Comparison of ENCODE assay signal across 17 cellular contexts in genomic region chr7:156932006-156932405, GRCh38. TPM values are rescaled to one million over a fixed set of nuclear protein-coding genes. Genes with fewer than 3 reads are reported as not detected.
A peak's percentile ranks its signal among the peaks of the same experiment; 100 is the strongest.
DNase-seq lines count a peak whose midpoint lies in the region; ATAC-seq, FAIRE-seq and TF ChIP-seq lines count a peak whose summit lies in the region.
"Had no signal": no experiment of that assay in that cellular context is flagged by ENCODE, and none has a peak within 500 bp of the region (broad histone marks: within the 10 kb centered on the region; RNA-seq: fewer than 3 reads in every experiment).

No MANE protein-coding gene starts in this region.

- H3K36me3 Mint-ChIP-seq in GM23338 (ENCODE audit: low read depth) (no peaks in the 10 kb centered on the region), H9 (ENCODE audit: insufficient read depth in 1 of 3, low read depth in 3 of 3) (no peaks in the 10 kb centered on the region)
- no peaks in the 10 kb centered on the region for H3K36me3 Mint-ChIP-seq in CD4-positive, alpha-beta T cell (ENCODE audit: low read depth)
- H3K36me3 Mint-ChIP-seq: brain, natural killer cell had no signal

- H3K14ac ChIP-seq in H1 (ENCODE audit: insufficient read length) (no peak overlapping the region), H9 (ENCODE audit: insufficient read depth, low read length) (no peak overlapping the region)

- TF ChIP-seq CTCF in GM23338 (conservative IDR thresholded peaks at IDR 0.05; ENCODE audit: low read depth in 2 of 2) (no peak), H1 (IDR thresholded peaks at IDR 0.05; ENCODE audit: control extremely low read depth in 1 of 3, insufficient read depth in 1 of 3, low read depth in 1 of 3, low read length in 3 of 3) (no peak), H9 (conservative IDR thresholded peaks at IDR 0.05) (no peak)
- TF ChIP-seq CTCF in CD4-positive, alpha-beta T cell (IDR thresholded peaks at IDR 0.05): no peak

- H3K9me3 ChIP-seq in H1 (ENCODE audit: insufficient read depth in 2 of 2, low read depth in 1 of 2, low read length in 1 of 2) (no peaks in the 10 kb centered on the region), H9 (ENCODE audit: control insufficient read depth, low read depth, low read length) (no peaks in the 10 kb centered on the region)
- H3K9me3 ChIP-seq in CD4-positive, alpha-beta T cell (ENCODE audit: control insufficient read depth, low read length): no peaks in the 10 kb centered on the region
- H3K9me3 ChIP-seq: Caco-2, esophagus squamous epithelium, thoracic aorta had no signal

- WGBS in H1 (ENCODE audit: extremely low coverage in 1 of 2, insufficient coverage in 1 of 2, insufficient read length in 1 of 2, insufficient replicate concordance in 2 of 2, low coverage in 1 of 2, low lambda C conversion rate in 2 of 2, missing lambda C conversion rate in 1 of 2), 2 experiments: 77% methylated on average over 7 of the region's 7 CpGs; no CpG with 5 or more reads in 1 of the 2 experiments
- WGBS in H9 (ENCODE audit: extremely low coverage, insufficient read length, low lambda C conversion rate): no CpG with 5 or more reads among the region's 7 CpGs

- H3K27me3 Mint-ChIP-seq in GM23338 (ENCODE audit: insufficient read depth, low read depth, poor library complexity) (peaks cover 3% of the 10 kb centered on the region), H9 (ENCODE audit: low read depth) (peaks cover 12% of the 10 kb centered on the region)
- no peaks in the 10 kb centered on the region for H3K27me3 Mint-ChIP-seq in CD4-positive, alpha-beta T cell

- H3K56ac ChIP-seq in H1 (replicated peaks; ENCODE audit: insufficient read length, low read depth, low read length) (no peak overlapping the region), H9 (ENCODE audit: insufficient read length, low read depth, low read length) (no peak overlapping the region)

- no peaks in the 10 kb centered on the region for H3K23me2 ChIP-seq in H1 (ENCODE audit: low read depth, low read length)
- H3K23me2 ChIP-seq in H9 (ENCODE audit: insufficient read length, low read depth, low read length, poor library complexity, severe bottlenecking): no peaks in the 10 kb centered on the region

- H3K79me2 ChIP-seq in GM23338 (replicated peaks; ENCODE audit: insufficient read depth) (no peaks in the 10 kb centered on the region), H1 (ENCODE audit: control insufficient read depth in 1 of 2, insufficient read depth in 2 of 2, low read length in 2 of 2) (no peaks in the 10 kb centered on the region), H9 (ENCODE audit: insufficient read depth, low read length) (no peaks in the 10 kb centered on the region)

- H2AFZ ChIP-seq in GM23338: peak overlapping the region; percentile 65; the same call in 1 of the 2 replicates
- H2AFZ ChIP-seq in H1 (ENCODE audit: low read length): peak overlapping the region; percentile 55
- H2AFZ ChIP-seq in H9 (ENCODE audit: low read length): no peak overlapping the region

- ATAC-seq in GM23338: peak; percentile 40; the same call in 2 of the 3 replicates
- ATAC-seq in CD4-positive, alpha-beta T cell (ENCODE audit: poor library complexity): no peak
- ATAC-seq: natural killer cell had no signal

- H3K4me1 ChIP-seq in GM23338 (ENCODE audit: insufficient read depth) (no peaks in the 10 kb centered on the region), H1 (replicated peaks in 1 of 4; ENCODE audit: control insufficient read depth in 3 of 4, insufficient read depth in 4 of 4, low read length in 3 of 4) (peaks cover 0 to 3% (median 0%) of the 10 kb centered on the region in 4 experiments; a peak in 1 of 7 replicates), H9 (ENCODE audit: insufficient read depth, low read length) (no peaks in the 10 kb centered on the region)
- H3K4me1 ChIP-seq: Caco-2, esophagus squamous epithelium had no signal

- H2BK5ac ChIP-seq in H1 (ENCODE audit: low read depth, low read length) (no peak overlapping the region), H9 (ENCODE audit: insufficient read length, low read length) (no peak overlapping the region)

- TF ChIP-seq RAD21 in H1 (IDR thresholded peaks at IDR 0.05 in 1 of 2, conservative IDR thresholded peaks at IDR 0.05 in 1 of 2; ENCODE audit: low read depth in 2 of 2, low read length in 2 of 2): no peak

- intact Hi-C loops in CD4-positive, alpha-beta T cell (cut with DNase I, micrococcal nuclease): no loop called here

- H3K9me3 Mint-ChIP-seq in GM23338 (no peaks in the 10 kb centered on the region), H9 (no peaks in the 10 kb centered on the region)
- H3K9me3 Mint-ChIP-seq in CD4-positive, alpha-beta T cell: no peaks in the 10 kb centered on the region
- H3K9me3 Mint-ChIP-seq: natural killer cell had no signal

- no peaks in the 10 kb centered on the region for H3K9me2 ChIP-seq in GM23338 (ENCODE audit: insufficient read depth)

- H4K5ac ChIP-seq in H1 (ENCODE audit: insufficient read length, low read depth, low read length) (no peak overlapping the region), H9 (ENCODE audit: insufficient read length, low read depth, low read length) (no peak overlapping the region)

- H3K4me3 ChIP-seq in GM23338: no peak overlapping the region
- H3K4me3 ChIP-seq in H1 (ENCODE audit: extremely low read depth in 1 of 4, insufficient read depth in 2 of 4, low read depth in 3 of 4, low read length in 4 of 4): no peak overlapping the region
- H3K4me3 ChIP-seq: esophagus squamous epithelium, thoracic aorta had no signal

- TF ChIP-seq POLR2A in H1 (IDR thresholded peaks at IDR 0.05; ENCODE audit: control extremely low read depth in 1 of 2, low read depth in 2 of 2, low read length in 2 of 2): no peak

- FAIRE-seq in H1 (lab: Jason Lieb, UNC): no peak
- FAIRE-seq: islet of Langerhans had no signal

- no peak overlapping the region for H2AK5ac ChIP-seq in H1 (ENCODE audit: low read depth, low read length)
- H2AK5ac ChIP-seq in H9 (ENCODE audit: insufficient read length, low read length): no peak overlapping the region

- H3K4me1 Mint-ChIP-seq in GM23338 (peaks cover 6% of the 10 kb centered on the region; the same call in 2 of the 3 replicates), H9 (peaks cover 6% of the 10 kb centered on the region in 2 experiments)
- H3K4me1 Mint-ChIP-seq in CD4-positive, alpha-beta T cell (ENCODE audit: low read depth): peaks cover 10% of the 10 kb centered on the region
- H3K4me1 Mint-ChIP-seq: brain, natural killer cell had no signal

- DNase-seq in GM23338 (ENCODE audit: low spot score) (no peak), NCI-H2227 treated with DMSO at 0.1 percent for 48 hours (lab: John Stamatoyannopoulos, UW) (peak; percentile 58), H1 (ENCODE audit: low read depth in 1 of 2, low spot score in 2 of 2) (no peak), myocyte (ENCODE audit: low read depth) (peak; percentile 21), H9 (no peak), AG08396 (ENCODE audit: low spot score) (no peak)
- DNase-seq in CD4-positive, alpha-beta T cell: no peak
- DNase-seq in activated CD8-positive, alpha-beta memory T cell treated with anti-CD3 and anti-CD28 coated beads, Interleukin-2, amount 50 U/mL, for 48 hours: no peak
- DNase-seq: activated CD4-positive, alpha-beta T cell treated with anti-CD3 and anti-CD28 coated beads, Interleukin-2, amount 50 U/mL, for 4 hours; activated effector memory CD4-positive, alpha-beta T cell treated with anti-CD3 and anti-CD28 coated beads, Interleukin-2, amount 50 U/mL, for 16 hours; Caco-2; esophagus squamous epithelium; natural killer cell; NCI-H1694 had no signal

- no peaks in the 10 kb centered on the region for H3F3A ChIP-seq in GM23338 (replicated peaks; ENCODE audit: low read depth)

- H2BK120ac ChIP-seq in H1 (replicated peaks; ENCODE audit: low read depth, low read length) (no peak overlapping the region), H9 (ENCODE audit: low read depth, low read length, poor library complexity, severe bottlenecking) (no peak overlapping the region)

- H3K4me3 Mint-ChIP-seq in GM23338 (no peak overlapping the region), H9 (no peak overlapping the region)
- no peak overlapping the region for H3K4me3 Mint-ChIP-seq in CD4-positive, alpha-beta T cell
- H3K4me3 Mint-ChIP-seq: brain, natural killer cell had no signal

- POLR2A ChIA-PET in H1 (lab: Charles Lee; ENCODE audit: partially characterized antibody): no interaction called here
- POLR2A ChIA-PET in CD4-positive, alpha-beta T cell (lab: Charles Lee): no interaction called here

- H3K4ac ChIP-seq in H1 (replicated peaks; ENCODE audit: insufficient read length, low read depth, low read length): no peak overlapping the region
- no peak overlapping the region for H3K4ac ChIP-seq in H9 (ENCODE audit: low read depth, low read length)

- no peak overlapping the region for H3K27ac ChIP-seq in GM23338 (ENCODE audit: low read depth)
- H3K27ac ChIP-seq in H1 (ENCODE audit: low read depth, low read length): no peak overlapping the region
- no peak overlapping the region for H3K27ac ChIP-seq in CD4-positive, alpha-beta T cell (ENCODE audit: low read depth, low read length)
- no peak overlapping the region for H3K27ac ChIP-seq in H9 (ENCODE audit: insufficient read length, low read depth, low read length)
- H3K27ac ChIP-seq: esophagus squamous epithelium, thoracic aorta had no signal

- no peaks in the 10 kb centered on the region for H3K36me3 ChIP-seq in GM23338 (ENCODE audit: insufficient read depth)
- H3K36me3 ChIP-seq in H1 (ENCODE audit: control insufficient read depth in 2 of 4, insufficient read depth in 4 of 4, low read length in 3 of 4): no peaks in the 10 kb centered on the region
- H3K36me3 ChIP-seq: esophagus squamous epithelium, thoracic aorta had no signal

- H3K79me1 ChIP-seq in H1 (ENCODE audit: low read depth, low read length) (no peaks in the 10 kb centered on the region), H9 (ENCODE audit: insufficient read depth, low read depth, low read length, poor library complexity, severe bottlenecking) (no peaks in the 10 kb centered on the region)

- H4K91ac ChIP-seq in H1 (replicated peaks; ENCODE audit: insufficient read length, low read length): no peak overlapping the region
- H4K91ac ChIP-seq in H9 (ENCODE audit: insufficient read length, low read depth, low read length): no peak overlapping the region

- H3K27ac Mint-ChIP-seq in GM23338: no peak overlapping the region
- H3K27ac Mint-ChIP-seq in CD4-positive, alpha-beta T cell: no peak overlapping the region
- H3K27ac Mint-ChIP-seq in H9: no peak overlapping the region
- H3K27ac Mint-ChIP-seq: brain, natural killer cell had no signal

- no peak overlapping the region for H3K18ac ChIP-seq in H1 (ENCODE audit: extremely low read depth, low read length)
- no peak overlapping the region for H3K18ac ChIP-seq in H9 (ENCODE audit: insufficient read length, low read depth, low read length)

- H2BK20ac ChIP-seq in H1 (ENCODE audit: low read length): no peak overlapping the region
- no peak overlapping the region for H2BK20ac ChIP-seq in H9 (ENCODE audit: low read depth, low read length, poor library complexity, severe bottlenecking)

- no peak overlapping the region for H4K8ac ChIP-seq in H1 (ENCODE audit: extremely low read depth, insufficient read depth, low read length)
- H4K8ac ChIP-seq in H9 (replicated peaks; ENCODE audit: insufficient read length, low read depth, low read length): no peak overlapping the region

- H4K20me1 ChIP-seq in GM23338 (replicated peaks; ENCODE audit: insufficient read depth) (no peaks in the 10 kb centered on the region), H1 (replicated peaks in 1 of 2; ENCODE audit: control insufficient read depth in 1 of 2, insufficient read depth in 2 of 2, low read length in 2 of 2) (no peaks in the 10 kb centered on the region), H9 (ENCODE audit: control insufficient read depth, insufficient read depth, insufficient read length) (no peaks in the 10 kb centered on the region)

- H3K4me2 ChIP-seq in GM23338: no peak overlapping the region
- H3K4me2 ChIP-seq in H1 (ENCODE audit: insufficient read depth in 1 of 2, low read depth in 2 of 2, low read length in 2 of 2): no peak overlapping the region
- H3K4me2 ChIP-seq in H9 (ENCODE audit: insufficient read depth, insufficient read length, low read length): no peak overlapping the region

- CTCF ChIA-PET in H1 (lab: Charles Lee; ENCODE audit: partially characterized antibody): interaction anchor here (1.3 kb wide), 1 partner anchor 37 kb away, joined by 4 read pairs; no protein-coding TSS in a partner anchor
- CTCF ChIA-PET in CD4-positive, alpha-beta T cell (lab: Charles Lee): no interaction called here

- no peak overlapping the region for H2BK12ac ChIP-seq in H1 (ENCODE audit: low read depth, low read length)
- H2BK12ac ChIP-seq in H9 (ENCODE audit: insufficient read length, low read depth, low read length): no peak overlapping the region

- no peak overlapping the region for H2BK15ac ChIP-seq in H1 (ENCODE audit: low read length)
- H2BK15ac ChIP-seq in H9 (ENCODE audit: low read depth, low read length): no peak overlapping the region

- H3K23ac ChIP-seq in H1 (ENCODE audit: insufficient read length): no peak overlapping the region
- no peak overlapping the region for H3K23ac ChIP-seq in H9 (ENCODE audit: insufficient read length, low read depth, low read length)

- H3T11ph ChIP-seq in H9 (ENCODE audit: low read length): no peak overlapping the region

- TF ChIP-seq EP300 in H1 (IDR thresholded peaks at IDR 0.05; ENCODE audit: borderline replicate concordance in 1 of 2, low read depth in 2 of 2, low read length in 2 of 2): no peak

- H3K27me3 ChIP-seq in GM23338 (ENCODE audit: insufficient read depth) (no peaks in the 10 kb centered on the region), H1 (replicated peaks in 1 of 4; ENCODE audit: control insufficient read depth in 3 of 4, extremely low read depth in 1 of 4, insufficient read depth in 3 of 4, low read length in 3 of 4) (no peaks in the 10 kb centered on the region), H9 (ENCODE audit: insufficient read depth, low read length) (no peaks in the 10 kb centered on the region)
- H3K27me3 ChIP-seq in CD4-positive, alpha-beta T cell (ENCODE audit: control insufficient read depth, insufficient read depth, low read length): no peaks in the 10 kb centered on the region

- H3K9ac ChIP-seq in H1 (replicated peaks in 1 of 4; ENCODE audit: extremely low read depth in 1 of 4, low read depth in 3 of 4, low read length in 3 of 4) (0 out of 7 replicates have a peak overlapping the region, but pooled peaks of 1 of the 4 experiments have one; percentile 44), H9 (ENCODE audit: extremely low read depth, insufficient read length, low read length) (no peak overlapping the region)

RNA-seq across cellular contexts. Expression of gene NOM1, which starts 17.5 kb away (rescaled TPM):
- total RNA-seq in GM23338 (2014; rRNA removed; shearing (Covaris generic)): 33.1 and 36.5 TPM in 2 replicates
- polyA plus RNA-seq in GM23338 (2016; fragmentation: Nextera tagmentation; extraction: Ambion mirVana): 17.7 and 18.8 TPM in 2 replicates
- 29.1 and 31.6 TPM in 2 replicates for total RNA-seq in H1 (2021; fragmentation: NEBNext Ultra II Directional; extraction: Animal tissue kit (Norgen Biotek cat#: 25700))
- polyA plus RNA-seq in H1 (2011; rRNA removed): 10.6 and 16.7 TPM in 2 replicates
- polyA plus RNA-seq in H1 (2011; cell fraction: cytosol; rRNA removed): 16.5 TPM
- 48.8 TPM for polyA plus RNA-seq in H1 (2011; cell fraction: nucleus; rRNA removed)
- polyA plus RNA-seq in H1 (2012, experiment 1 of 2): 17.6 to 29.3 TPM (median 21.3 TPM) in 4 replicates
- polyA plus RNA-seq in H1 (2012, experiment 2 of 2): 4.1 TPM
- 13.8 TPM for polyA plus RNA-seq in H1 (2013, experiment 1 of 2)
- polyA plus RNA-seq in H1 (2013, experiment 2 of 2): 13.1 TPM
- polyA minus RNA-seq in H1 (2011; rRNA and poly(A)+ RNA removed): 24.8 and 31.5 TPM in 2 replicates
- polyA minus RNA-seq in H1 (2011; cell fraction: cytosol; rRNA and poly(A)+ RNA removed): 18.3 TPM
- polyA minus RNA-seq in H1 (2011; cell fraction: nucleus; rRNA and poly(A)+ RNA removed): 51.7 TPM
- total RNA-seq in myocyte: 16.0 and 25.4 TPM in 2 replicates
- polyA plus RNA-seq in myocyte (2012): 15.0 TPM
- 10 to 100 TPM; 25.5 to 27.6 TPM for total RNA-seq in CD4-positive, alpha-beta T cell
- total RNA-seq in H9 (2021): 30.4 and 31.7 TPM in 2 replicates

RNA-seq across cellular contexts. Expression of gene LMBR1, which starts 39.0 kb away (rescaled TPM):
- total RNA-seq in GM23338 (2014; rRNA removed; shearing (Covaris generic)): 69.1 and 90.1 TPM in 2 replicates
- polyA plus RNA-seq in GM23338 (2016; fragmentation: Nextera tagmentation; extraction: Ambion mirVana) (20.6 and 21.8 TPM in 2 replicates), H1 (2011; rRNA removed) (15.1 and 17.6 TPM in 2 replicates)
- 62.9 and 70.4 TPM in 2 replicates for total RNA-seq in H1 (2021; fragmentation: NEBNext Ultra II Directional; extraction: Animal tissue kit (Norgen Biotek cat#: 25700))
- 21.2 TPM for polyA plus RNA-seq in H1 (2011; cell fraction: cytosol; rRNA removed)
- polyA plus RNA-seq in H1 (2011; cell fraction: nucleus; rRNA removed): 29.5 TPM
- polyA plus RNA-seq in H1 (2012, experiment 1 of 2): 24.8 to 30.6 TPM (median 27.9 TPM) in 4 replicates
- 2.8 TPM for polyA plus RNA-seq in H1 (2012, experiment 2 of 2)
- 41.0 TPM for polyA plus RNA-seq in H1 (2013, experiment 1 of 2)
- polyA plus RNA-seq in H1 (2013, experiment 2 of 2): 47.7 TPM
- polyA minus RNA-seq in H1 (2011; rRNA and poly(A)+ RNA removed): 70.4 and 72.0 TPM in 2 replicates
- polyA minus RNA-seq in H1 (2011; cell fraction: cytosol; rRNA and poly(A)+ RNA removed): 34.4 TPM
- 136 TPM for polyA minus RNA-seq in H1 (2011; cell fraction: nucleus; rRNA and poly(A)+ RNA removed)
- total RNA-seq in myocyte (32.2 and 45.0 TPM in 2 replicates), H9 (2021) (49.3 and 62.3 TPM in 2 replicates)
- polyA plus RNA-seq in myocyte (2012): 20.3 TPM
- 10 to 100 TPM; 61.6 to 61.9 TPM for total RNA-seq in CD4-positive, alpha-beta T cell

Comparison
In these comparisons a context has a peak if more than half of its experiments do, and no peak if none do; other contexts are left out.
1. DNase-seq: peak in NCI-H2227 treated with DMSO at 0.1 percent for 48 hours (single experiment) and myocyte (single experiment); none in GM23338 (single experiment), H1 (0 of 2), CD4-positive, alpha-beta T cell (0 of 10), H9 (single experiment), activated CD8-positive, alpha-beta memory T cell treated with anti-CD3 and anti-CD28 coated beads, Interleukin-2, amount 50 U/mL, for 48 hours (single experiment) and AG08396 (single experiment).